Comparison of ENCODE assay signal across 23 cellular contexts in genomic region chr3:116432795-116433194, GRCh38.
"Had no signal": no experiment of that assay in that cellular context is flagged by ENCODE, and none has a peak within 500 bp of the region (broad histone marks: within the 10 kb centered on the region; RNA-seq: fewer than 3 reads in every experiment).

No MANE protein-coding gene starts in this region.

- H3K27ac ChIP-seq: adrenal gland, SJSA1 had no signal

- H3K36me3 ChIP-seq: adrenal gland, SJSA1 had no signal

- H3K27me3 ChIP-seq: adrenal gland, SJSA1 had no signal

- H3K4me3 ChIP-seq: adrenal gland, SJSA1 had no signal

- ATAC-seq: activated CD4-positive, CD25-positive, alpha-beta regulatory T cell treated with anti-CD3 and anti-CD28 coated beads, Interleukin-2, amount 50 U/mL, for 24 hours; activated CD8-positive, alpha-beta T cell treated with anti-CD3 and anti-CD28 coated beads for 36 hours; PC-3 had no signal

- DNase-seq: activated CD4-positive, alpha-beta T cell treated with anti-CD3 and anti-CD28 coated beads for 4 hours; activated CD8-positive, alpha-beta memory T cell treated with anti-CD3 and anti-CD28 coated beads, Interleukin-2, amount 50 U/mL, for 48 hours; activated CD8-positive, alpha-beta T cell treated with anti-CD3 and anti-CD28 coated beads for 36 hours; activated naive CD4-positive, alpha-beta T cell treated with anti-CD3 and anti-CD28 coated beads, Interleukin-2, amount 50 U/mL, for 16 hours; activated naive CD8-positive, alpha-beta T cell treated with anti-CD3 and anti-CD28 coated beads, Interleukin-2, amount 10 ng/mL, durations not matched to agents 7 days and 5 days; activated T-cell treated with anti-CD3 and anti-CD28 coated beads, Interleukin-2, amount 50 U/mL, for 1 hour; adrenal gland; anterior cingulate cortex; central memory CD4-positive, alpha-beta T cell; Kasumi-1; KBM-7; NCI-H1105 treated with DMSO at 0.1 percent for 48 hours; NCI-H1436 treated with DMSO at 0.1 percent for 48 hours; NCI-H187; NCI-H2227 treated with DMSO at 0.1 percent for 48 hours; NCI-H446 treated with DMSO at 0.1 percent for 48 hours; NCI-H526 treated with DMSO at 0.1 percent for 48 hours; NK-92 treated with Interleukin-12 subunit alpha and Interleukin-12 subunit beta, amount 100 ng/mL, for 24 hours; PC-3; SHP77; SW 1271 had no signal
